ENCODE assay signal across 16 cellular contexts in the genomic region with DNA sequence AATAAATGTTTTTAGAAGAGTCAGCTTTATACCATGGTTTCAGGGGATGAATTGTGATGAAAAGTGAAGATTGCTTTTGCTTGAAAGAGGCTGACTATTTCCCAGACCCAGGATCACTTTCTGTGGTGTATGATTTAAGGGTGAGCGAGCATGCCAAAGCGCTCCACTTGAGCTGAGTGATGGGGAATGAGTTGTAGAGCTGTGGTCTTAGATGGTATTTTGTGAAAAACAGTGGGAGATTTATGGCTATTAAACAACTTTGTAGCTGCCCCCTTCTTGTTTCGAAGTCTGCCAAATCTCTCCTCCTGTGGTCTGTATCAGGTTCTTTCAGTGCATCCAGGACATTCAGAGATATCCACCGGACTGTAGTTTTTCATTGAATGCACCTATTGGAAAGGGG.
"Had no signal": no experiment of that assay in that cellular context is flagged by ENCODE, and none has a peak within 500 bp of the region (broad histone marks: within the 10 kb centered on the region; RNA-seq: fewer than 3 reads in every experiment).

No MANE protein-coding gene starts in this region.

- H3K27me3 Mint-ChIP-seq: natural killer cell treated with Interleukin-12 subunit alpha and Interleukin-12 subunit beta and Interleukin-15 and Interleukin-18, amount 100 ng/mL, for 72 hours had no signal

- ATAC-seq: foreskin keratinocyte; natural killer cell treated with Interleukin-12 subunit alpha and Interleukin-12 subunit beta and Interleukin-15 and Interleukin-18, amount 100 ng/mL, for 72 hours had no signal

- H3K27me3 ChIP-seq: colonic mucosa, foreskin keratinocyte, neutrophil, right atrium auricular region had no signal

- H3K4me2 ChIP-seq: smooth muscle cell had no signal

- H3K4me3 ChIP-seq: colonic mucosa, right atrium auricular region, smooth muscle cell had no signal

- H3K36me3 Mint-ChIP-seq: natural killer cell treated with Interleukin-12 subunit alpha and Interleukin-12 subunit beta and Interleukin-15 and Interleukin-18, amount 100 ng/mL, for 72 hours had no signal

- H3K9me3 Mint-ChIP-seq: natural killer cell treated with Interleukin-12 subunit alpha and Interleukin-12 subunit beta and Interleukin-15 and Interleukin-18, amount 100 ng/mL, for 72 hours had no signal

- H3K27ac Mint-ChIP-seq: natural killer cell treated with Interleukin-12 subunit alpha and Interleukin-12 subunit beta and Interleukin-15 and Interleukin-18, amount 100 ng/mL, for 72 hours had no signal

- H3K27ac ChIP-seq: colonic mucosa, foreskin keratinocyte, neutrophil, right atrium auricular region had no signal

- H3K36me3 ChIP-seq: colonic mucosa, neutrophil, right atrium auricular region had no signal

- H3K4me3 Mint-ChIP-seq: natural killer cell treated with Interleukin-12 subunit alpha and Interleukin-12 subunit beta and Interleukin-15 and Interleukin-18, amount 100 ng/mL, for 72 hours had no signal

- H3K4me1 ChIP-seq: colonic mucosa, foreskin keratinocyte had no signal

- H3K9me3 ChIP-seq: colonic mucosa, neutrophil, right atrium auricular region had no signal

- DNase-seq: cerebellar nuclear complex; colonic mucosa; dermis blood vessel endothelial cell; erythroblast; foreskin keratinocyte; head of caudate nucleus; hippocampal formation; mammary epithelial cell; posterior cingulate gyrus; stimulated activated CD4-positive, alpha-beta T cell treated with anti-CD3 and anti-CD28 coated beads, Interleukin-2, amount 100 ng/mL, for 48 hours; stimulated activated naive CD4-positive, alpha-beta T cell treated with Interleukin-2 at 50 U/mL for 16 hours; trophoblast cell had no signal
